14 cellular contexts compared by ENCODE assay signal in the genomic region with DNA sequence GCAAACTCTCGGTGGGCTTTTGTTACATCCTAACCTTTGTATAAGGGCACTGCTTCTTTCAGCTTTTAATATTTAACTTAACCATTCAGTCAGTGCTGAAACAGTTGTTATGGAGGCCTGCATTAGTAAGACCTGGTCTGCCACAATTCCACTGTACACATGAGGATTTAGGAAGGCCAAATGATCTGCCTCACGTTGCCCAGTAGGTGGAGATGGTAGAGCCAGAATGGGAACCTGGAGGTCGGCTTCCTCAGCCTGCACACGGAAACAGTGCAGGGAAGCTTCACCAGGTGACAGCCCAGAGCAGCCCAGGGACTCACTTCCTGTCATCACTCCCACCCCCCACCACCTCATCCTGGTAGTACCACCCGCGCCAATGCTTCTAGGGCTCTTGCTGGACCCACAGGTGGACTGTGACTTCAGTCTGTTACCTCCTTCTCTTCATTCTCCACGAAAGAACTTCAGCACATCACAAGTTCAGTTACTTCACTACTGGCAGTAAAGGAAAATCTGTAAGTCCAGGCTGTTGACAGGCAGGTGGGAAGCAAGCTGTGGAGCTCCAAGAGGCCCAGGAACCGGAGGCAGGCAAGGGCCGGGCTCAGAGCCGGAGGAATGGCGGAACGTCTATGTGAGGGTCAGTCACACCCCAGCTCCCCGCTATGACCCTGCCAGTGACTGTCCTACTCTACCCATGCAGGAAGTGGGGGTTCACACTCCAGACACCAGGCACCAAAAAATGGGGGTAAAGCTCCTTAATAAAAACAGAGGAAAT.
A peak's percentile ranks its signal among the peaks of the same experiment; 100 is the strongest.
DNase-seq lines count a peak whose midpoint lies in the region; ATAC-seq and TF ChIP-seq lines count a peak whose summit lies in the region.
"Had no signal": no experiment of that assay in that cellular context is flagged by ENCODE, and none has a peak within 500 bp of the region (broad histone marks: within the 10 kb centered on the region; RNA-seq: fewer than 3 reads in every experiment).

No MANE protein-coding gene starts in this region.

- H3K4me3 ChIP-seq in mammary epithelial cell (replicated peaks in 1 of 3; ENCODE audit: insufficient read depth in 1 of 3, low read depth in 2 of 3, low read length in 3 of 3) (no peak overlapping the region), transverse colon (no peak overlapping the region)
- H3K4me3 ChIP-seq: smooth muscle cell, upper lobe of left lung had no signal

- H3K79me2 ChIP-seq in mammary epithelial cell (ENCODE audit: insufficient read depth, low read length), result no peaks in the 10 kb centered on the region

- H3K27me3 Mint-ChIP-seq in MCF 10A (ENCODE audit: insufficient read depth, unreplicated experiment) (peaks cover 84% of the 10 kb centered on the region), CD14-positive monocyte (ENCODE audit: low read depth in 3 of 3) (peaks cover 1 to 2% (median 2%) of the 10 kb centered on the region in 3 donors)
- H3K27me3 Mint-ChIP-seq: activated CD8-positive, alpha-beta memory T cell treated with anti-CD3 and anti-CD28 coated beads, Interleukin-2, amount 10 ng/mL, durations not matched to agents 7 days and 5 days had no signal

- POLR2A ChIA-PET in MCF 10A (lab: Yijun Ruan, JAX), result interaction anchor here (0.6 kb wide), 2 partner anchors 22 to 146 kb away, joined by 3 read pairs; no protein-coding TSS in a partner anchor

- H3K9me3 Mint-ChIP-seq in MCF 10A (ENCODE audit: unreplicated experiment) (no peaks in the 10 kb centered on the region), CD14-positive monocyte (peaks cover 0 to 3% (median 0%) of the 10 kb centered on the region in 7 donors)
- H3K9me3 Mint-ChIP-seq: activated naive CD4-positive, alpha-beta T cell treated with anti-CD3 and anti-CD28 coated beads, Interleukin-2, amount 50 U/mL, for 72 hours had no signal

- no peaks in the 10 kb centered on the region for H3K4me1 Mint-ChIP-seq in MCF 10A (ENCODE audit: insufficient read depth, unreplicated experiment)
- no peaks in the 10 kb centered on the region for H3K4me1 Mint-ChIP-seq in CD14-positive monocyte
- H3K4me1 Mint-ChIP-seq: activated CD8-positive, alpha-beta memory T cell treated with anti-CD3 and anti-CD28 coated beads, Interleukin-2, amount 10 ng/mL, durations not matched to agents 7 days and 5 days; naive thymus-derived CD4-positive, alpha-beta T cell had no signal

- BruUV-seq in MCF 10A (replicated peaks; lab: Mats Ljungman, UMichigan) (no TSS peak), mammary epithelial cell (replicated peaks; lab: Mats Ljungman, UMichigan) (no TSS peak)

- no peak overlapping the region for H3K4me3 Mint-ChIP-seq in MCF 10A (ENCODE audit: unreplicated experiment)
- H3K4me3 Mint-ChIP-seq in CD14-positive monocyte, result no peak overlapping the region
- H3K4me3 Mint-ChIP-seq: activated CD8-positive, alpha-beta memory T cell treated with anti-CD3 and anti-CD28 coated beads, Interleukin-2, amount 10 ng/mL, durations not matched to agents 7 days and 5 days; naive thymus-derived CD4-positive, alpha-beta T cell had no signal

- no peak for TF ChIP-seq EP300 in transverse colon (IDR thresholded peaks at IDR 0.05; ENCODE audit: low read depth)

- no peak overlapping the region for H2AFZ ChIP-seq in mammary epithelial cell (ENCODE audit: low read depth, low read length)

- dilution Hi-C loops in mammary epithelial cell (cut with HindIII; ENCODE audit: low sequenced_read_pairs), result no loop called here

- no peaks in the 10 kb centered on the region for H3K36me3 Mint-ChIP-seq in MCF 10A (ENCODE audit: insufficient read depth, unreplicated experiment)
- H3K36me3 Mint-ChIP-seq in CD14-positive monocyte, result no peaks in the 10 kb centered on the region
- H3K36me3 Mint-ChIP-seq: activated CD8-positive, alpha-beta memory T cell treated with anti-CD3 and anti-CD28 coated beads, Interleukin-2, amount 10 ng/mL, durations not matched to agents 7 days and 5 days; activated naive CD4-positive, alpha-beta T cell treated with anti-CD3 and anti-CD28 coated beads, Interleukin-2, amount 50 U/mL, for 72 hours; naive thymus-derived CD4-positive, alpha-beta T cell had no signal

- no peak overlapping the region for H3K4me2 ChIP-seq in mammary epithelial cell (ENCODE audit: insufficient read depth, low read depth, low read length)
- H3K4me2 ChIP-seq: smooth muscle cell had no signal

- H3K36me3 ChIP-seq in mammary epithelial cell (ENCODE audit: insufficient read depth, low read length) (no peaks in the 10 kb centered on the region), transverse colon (no peaks in the 10 kb centered on the region)
- H3K36me3 ChIP-seq: upper lobe of left lung had no signal

- in situ Hi-C loops in mammary epithelial cell (cut with MboI; ENCODE audit: low sequenced_read_pairs in 2 of 2), result no loop called here
- in situ Hi-C loops in transverse colon (cut with MboI; ENCODE audit: low pct_ligation_motif_present in 1 of 4, low pct_unique_long_range_greater_than_20kb in 1 of 4, low sequenced_read_pairs in 3 of 4), result no loop called here

- 64% methylated on average over 11 of the region's 13 CpGs for WGBS in mammary epithelial cell (ENCODE audit: low coverage, missing lambda C conversion rate)
- 73 to 86% methylated on average over 1 to 13 of the region's 13 CpGs for WGBS in transverse colon (ENCODE audit: low coverage in 1 of 2), 2 donors

- H3K27ac Mint-ChIP-seq in MCF 10A (ENCODE audit: low read depth, unreplicated experiment), result no peak overlapping the region
- H3K27ac Mint-ChIP-seq in CD14-positive monocyte, result no peak overlapping the region
- H3K27ac Mint-ChIP-seq: activated CD8-positive, alpha-beta memory T cell treated with anti-CD3 and anti-CD28 coated beads, Interleukin-2, amount 10 ng/mL, durations not matched to agents 7 days and 5 days; activated naive CD4-positive, alpha-beta T cell treated with anti-CD3 and anti-CD28 coated beads, Interleukin-2, amount 50 U/mL, for 72 hours; naive thymus-derived CD4-positive, alpha-beta T cell had no signal

- H3K27me3 ChIP-seq in mammary epithelial cell (ENCODE audit: insufficient read depth, low read length) (no peaks in the 10 kb centered on the region), transverse colon (no peaks in the 10 kb centered on the region)
- H3K27me3 ChIP-seq: upper lobe of left lung had no signal

- intact Hi-C loops in MCF 10A (cut with micrococcal nuclease), result no loop called here
- intact Hi-C loops in mammary epithelial cell (cut with micrococcal nuclease), result no loop called here
- intact Hi-C loops in transverse colon (cut with DNase I; ENCODE audit: low total_unique reads), result no loop called here
- intact Hi-C loops in CD14-positive monocyte (cut with micrococcal nuclease), result no loop called here

- CTCF ChIA-PET in MCF 10A (lab: Yijun Ruan, JAX), result interaction anchor here (0.6 to 1.1 kb wide), 5 partner anchors 33 to 560 kb away, joined by 3 read pairs; no protein-coding TSS in a partner anchor
- CTCF ChIA-PET in mammary epithelial cell (lab: Charles Lee; ENCODE audit: low non-redundant PET), result no interaction called here

- no peaks in the 10 kb centered on the region for H3K4me1 ChIP-seq in mammary epithelial cell (ENCODE audit: insufficient read depth, low read length)
- no peaks in the 10 kb centered on the region for H3K4me1 ChIP-seq in transverse colon
- H3K4me1 ChIP-seq: upper lobe of left lung had no signal

- no peaks in the 10 kb centered on the region for H4K20me1 ChIP-seq in mammary epithelial cell (ENCODE audit: insufficient read depth, low read length)

- H3K27ac ChIP-seq in mammary epithelial cell (ENCODE audit: insufficient read depth, low read depth, low read length) (no peak overlapping the region), transverse colon (no peak overlapping the region)
- H3K27ac ChIP-seq: upper lobe of left lung had no signal

- no peak for TF ChIP-seq POLR2A in transverse colon (IDR thresholded peaks at IDR 0.05)

- H3K9ac ChIP-seq in mammary epithelial cell (ENCODE audit: insufficient read depth, low read length), result no peak overlapping the region

- TF ChIP-seq CTCF in MCF 10A (IDR thresholded peaks at IDR 0.05; ENCODE audit: unreplicated experiment) (no peak), mammary epithelial cell (conservative IDR thresholded peaks at IDR 0.05 in 1 of 2, IDR thresholded peaks at IDR 0.05 in 1 of 2; ENCODE audit: extremely low read depth in 1 of 2, insufficient read depth in 1 of 2, low read depth in 1 of 2, low read length in 2 of 2) (no peak), transverse colon (IDR thresholded peaks at IDR 0.05) (peak in 3 of 5 experiments; percentile 21 to 33 (median 27)), CD14-positive monocyte (IDR thresholded peaks at IDR 0.05) (no peak)

- H3K9me3 ChIP-seq in mammary epithelial cell (replicated peaks; ENCODE audit: insufficient read depth, low read length) (peaks cover 4% of the 10 kb centered on the region), transverse colon (no peaks in the 10 kb centered on the region)
- H3K9me3 ChIP-seq: upper lobe of left lung had no signal

- no peak for ATAC-seq in GM21390 (IDR thresholded peaks at IDR 0.05; ENCODE audit: unreplicated experiment)
- ATAC-seq: activated CD8-positive, alpha-beta memory T cell treated with anti-CD3 and anti-CD28 coated beads, Interleukin-2, amount 10 ng/mL, durations not matched to agents 7 days and 5 days; activated naive CD4-positive, alpha-beta T cell treated with anti-CD3 and anti-CD28 coated beads, Interleukin-2, amount 50 U/mL, for 72 hours; naive thymus-derived CD4-positive, alpha-beta T cell had no signal

- DNase-seq in MCF 10A (ENCODE audit: unreplicated experiment) (peak; percentile 17), mammary epithelial cell (no peak), RKO (ENCODE audit: low spot score) (peak; percentile 8), iPS-NIHi7 (ENCODE audit: extremely low spot score) (peak; percentile 62), transverse colon (no peak), CD14-positive monocyte (ENCODE audit: low spot score) (no peak)
- DNase-seq in activated CD4-positive, alpha-beta T cell treated with anti-CD3 and anti-CD28 coated beads for 4 hours, result no peak
- DNase-seq: activated CD8-positive, alpha-beta memory T cell treated with anti-CD3 and anti-CD28 coated beads, Interleukin-2, amount 10 ng/mL, durations not matched to agents 7 days and 5 days; KG1; naive thymus-derived CD4-positive, alpha-beta T cell had no signal

Comparison
In these comparisons a context has a peak if more than half of its experiments do, and no peak if none do; other contexts are left out.
1. DNase-seq: peak in MCF 10A (single experiment), RKO (single experiment) and iPS-NIHi7 (single experiment); none in mammary epithelial cell (single experiment), transverse colon (single experiment), CD14-positive monocyte (single experiment) and activated CD4-positive, alpha-beta T cell treated with anti-CD3 and anti-CD28 coated beads for 4 hours (0 of 2).
2. CTCF ChIP-seq: peak in transverse colon (3 of 5); none in MCF 10A (single experiment), mammary epithelial cell (0 of 2) and CD14-positive monocyte (single experiment).